28 cellular contexts compared by ENCODE assay signal in genomic region chr5:2222246-2222645, GRCh38.
DNase-seq lines count a peak whose midpoint lies in the region; ATAC-seq, FAIRE-seq and TF ChIP-seq lines count a peak whose summit lies in the region.
"Had no signal": no experiment of that assay in that cellular context is flagged by ENCODE, and none has a peak within 500 bp of the region (broad histone marks: within the 10 kb centered on the region; RNA-seq: fewer than 3 reads in every experiment).

No MANE protein-coding gene starts in this region.

- H3K36me3 ChIP-seq in kidney (ENCODE audit: control insufficient read depth in 1 of 2, insufficient read depth in 2 of 2, low read length in 2 of 2): no peaks in the 10 kb centered on the region
- no peaks in the 10 kb centered on the region for H3K36me3 ChIP-seq in aorta (ENCODE audit: control insufficient read depth in 1 of 2, insufficient read depth in 2 of 2, low read length in 1 of 2)
- H3K36me3 ChIP-seq: BE2C, BLaER1 had no signal

- no peak overlapping the region for H3K27ac Mint-ChIP-seq in osteocyte (ENCODE audit: unreplicated experiment)
- H3K27ac Mint-ChIP-seq in activated T-helper 2 cell treated with anti-CD3 and anti-CD28 coated beads, Interferon-gamma antibody, Interleukin-2, Interleukin-4, amounts not matched to agents 10 μg/mL and 5 μg/mL and 100 μg/mL, durations not matched to agents 14 hours and 24 hours and 36 hours: no peak overlapping the region
- H3K27ac Mint-ChIP-seq: CD14-positive monocyte; CD4-positive, alpha-beta memory T cell; CD4-positive, CD25-positive, alpha-beta regulatory T cell had no signal

- TF ChIP-seq CTCF in kidney (IDR thresholded peaks at IDR 0.05; ENCODE audit: borderline replicate concordance, extremely low read depth, insufficient read depth): no peak
- TF ChIP-seq CTCF in osteocyte (IDR thresholded peaks at IDR 0.05): no peak

- no peaks in the 10 kb centered on the region for H3K4me1 Mint-ChIP-seq in osteocyte (ENCODE audit: unreplicated experiment)
- no peaks in the 10 kb centered on the region for H3K4me1 Mint-ChIP-seq in activated T-helper 2 cell treated with anti-CD3 and anti-CD28 coated beads, Interferon-gamma antibody, Interleukin-2, Interleukin-4, amounts not matched to agents 10 μg/mL and 5 μg/mL and 100 μg/mL, durations not matched to agents 14 hours and 24 hours and 36 hours (ENCODE audit: low read depth)
- H3K4me1 Mint-ChIP-seq: CD14-positive monocyte; CD4-positive, alpha-beta memory T cell; CD4-positive, CD25-positive, alpha-beta regulatory T cell; CD8-positive, alpha-beta memory T cell had no signal

- WGBS in aorta, 2 donors: 80 to 81% methylated on average over 10 of the region's 10 CpGs

- H3K4me1 ChIP-seq in kidney (ENCODE audit: control insufficient read depth in 1 of 2, insufficient read depth in 1 of 2, low read depth in 1 of 2, low read length in 2 of 2) (no peaks in the 10 kb centered on the region), aorta (ENCODE audit: control insufficient read depth in 1 of 2, insufficient read depth in 2 of 2, low read length in 2 of 2) (no peaks in the 10 kb centered on the region)
- H3K4me1 ChIP-seq: BE2C, BLaER1 had no signal

- H3K9ac ChIP-seq in kidney (ENCODE audit: low read length in 2 of 2): no peak overlapping the region
- H3K9ac ChIP-seq: BLaER1 had no signal

- H3K27ac ChIP-seq in kidney (ENCODE audit: low read depth in 2 of 2, low read length in 2 of 2) (no peak overlapping the region), aorta (ENCODE audit: low read depth in 1 of 2, low read length in 2 of 2) (no peak overlapping the region)
- H3K27ac ChIP-seq: BLaER1 had no signal

- no peaks in the 10 kb centered on the region for H3K27me3 Mint-ChIP-seq in osteocyte (ENCODE audit: unreplicated experiment)
- no peaks in the 10 kb centered on the region for H3K27me3 Mint-ChIP-seq in activated T-helper 2 cell treated with anti-CD3 and anti-CD28 coated beads, Interferon-gamma antibody, Interleukin-2, Interleukin-4, amounts not matched to agents 10 μg/mL and 5 μg/mL and 100 μg/mL, durations not matched to agents 14 hours and 24 hours and 36 hours (ENCODE audit: low read depth)
- H3K27me3 Mint-ChIP-seq: CD4-positive, alpha-beta memory T cell; CD4-positive, CD25-positive, alpha-beta regulatory T cell had no signal

- intact Hi-C loops in kidney (cut with DNase I): no loop called here
- intact Hi-C loops in aorta (cut with DNase I): no loop called here
- intact Hi-C loops in activated T-helper 2 cell treated with anti-CD3 and anti-CD28 coated beads, Interferon-gamma antibody, Interleukin-2, Interleukin-4, amounts not matched to agents 10 μg/mL and 5 μg/mL and 100 μg/mL, durations not matched to agents 14 hours and 24 hours and 36 hours (cut with micrococcal nuclease): no loop called here
- intact Hi-C loops in left cardiac atrium (cut with DNase I): no loop called here

- peak; percentile 32 for DNase-seq in kidney
- peak; percentile 76 for DNase-seq in osteocyte (ENCODE audit: extremely low spot score, unreplicated experiment)
- DNase-seq in aorta: no peak
- DNase-seq in activated T-helper 2 cell treated with anti-CD3 and anti-CD28 coated beads, Interferon-gamma antibody, Interleukin-2, Interleukin-4, amounts not matched to agents 10 μg/mL and 5 μg/mL and 100 μg/mL, durations not matched to agents 14 hours and 24 hours and 36 hours (ENCODE audit: low spot score): no peak
- no peak for DNase-seq in left cardiac atrium
- DNase-seq: 8988T; ACHN; BE2C; C1 segment of cervical spinal cord; CD4-positive, alpha-beta memory T cell; CD4-positive, CD25-positive, alpha-beta regulatory T cell; CD8-positive, alpha-beta memory T cell; COR-L47; DMS 273 treated with DMSO at 0.1 percent for 48 hours; DMS153; DMS53; DMS79; DND-41; EL; GDM1 had no signal

- no peak for FAIRE-seq in kidney (lab: Jason Lieb, UNC)
- FAIRE-seq: A204.1, GM12878, GM12892, GM18507 had no signal

- H3K27me3 ChIP-seq in aorta (ENCODE audit: control insufficient read depth in 1 of 2, insufficient read depth in 2 of 2, low read length in 1 of 2): no peaks in the 10 kb centered on the region
- H3K27me3 ChIP-seq: BE2C, BLaER1 had no signal

- no peaks in the 10 kb centered on the region for H3K36me3 Mint-ChIP-seq in osteocyte (ENCODE audit: unreplicated experiment)
- H3K36me3 Mint-ChIP-seq in activated T-helper 2 cell treated with anti-CD3 and anti-CD28 coated beads, Interferon-gamma antibody, Interleukin-2, Interleukin-4, amounts not matched to agents 10 μg/mL and 5 μg/mL and 100 μg/mL, durations not matched to agents 14 hours and 24 hours and 36 hours (ENCODE audit: low read depth): no peaks in the 10 kb centered on the region
- H3K36me3 Mint-ChIP-seq: CD14-positive monocyte; CD4-positive, alpha-beta memory T cell; CD4-positive, CD25-positive, alpha-beta regulatory T cell; CD8-positive, alpha-beta memory T cell had no signal

- no peak overlapping the region for H3K4me3 Mint-ChIP-seq in osteocyte (ENCODE audit: unreplicated experiment)
- H3K4me3 Mint-ChIP-seq in activated T-helper 2 cell treated with anti-CD3 and anti-CD28 coated beads, Interferon-gamma antibody, Interleukin-2, Interleukin-4, amounts not matched to agents 10 μg/mL and 5 μg/mL and 100 μg/mL, durations not matched to agents 14 hours and 24 hours and 36 hours (ENCODE audit: low read depth): no peak overlapping the region
- H3K4me3 Mint-ChIP-seq: CD14-positive monocyte; CD4-positive, alpha-beta memory T cell; CD4-positive, CD25-positive, alpha-beta regulatory T cell; CD8-positive, alpha-beta memory T cell had no signal

- H3K9me3 ChIP-seq in kidney (ENCODE audit: control insufficient read depth in 1 of 2, low read length in 2 of 2) (no peaks in the 10 kb centered on the region), aorta (ENCODE audit: control insufficient read depth, low read length) (no peaks in the 10 kb centered on the region)
- H3K9me3 ChIP-seq: BE2C had no signal

- H3K4me3 ChIP-seq in kidney (ENCODE audit: low read length in 2 of 2) (no peak overlapping the region), aorta (ENCODE audit: low read length in 2 of 2) (no peak overlapping the region)
- H3K4me3 ChIP-seq: BLaER1, GM12878 had no signal

- ATAC-seq in esophagus mucosa: peak; percentile 13
- ATAC-seq in aorta (ENCODE audit: low FRiP score): peak; percentile 43
- no peak for ATAC-seq in GM21390 (IDR thresholded peaks at IDR 0.05; ENCODE audit: unreplicated experiment)
- ATAC-seq in left cardiac atrium: no peak
- ATAC-seq: GM12878 had no signal

- peaks cover 6% of the 10 kb centered on the region for H3K9me3 Mint-ChIP-seq in osteocyte (ENCODE audit: unreplicated experiment)
- no peaks in the 10 kb centered on the region for H3K9me3 Mint-ChIP-seq in activated T-helper 2 cell treated with anti-CD3 and anti-CD28 coated beads, Interferon-gamma antibody, Interleukin-2, Interleukin-4, amounts not matched to agents 10 μg/mL and 5 μg/mL and 100 μg/mL, durations not matched to agents 14 hours and 24 hours and 36 hours

Comparison
In these comparisons a context has a peak if more than half of its experiments do, and no peak if none do; other contexts are left out.
1. ATAC-seq: peak in esophagus mucosa (single experiment) and aorta (single experiment); none in GM21390 (single experiment) and left cardiac atrium (0 of 2).
2. DNase-seq: peak in kidney (single experiment) and osteocyte (single experiment); none in aorta (0 of 2), activated T-helper 2 cell treated with anti-CD3 and anti-CD28 coated beads, Interferon-gamma antibody, Interleukin-2, Interleukin-4, amounts not matched to agents 10 μg/mL and 5 μg/mL and 100 μg/mL, durations not matched to agents 14 hours and 24 hours and 36 hours (single experiment) and left cardiac atrium (single experiment).